Comparison of ENCODE assay signal across 15 cellular contexts in the genomic region with DNA sequence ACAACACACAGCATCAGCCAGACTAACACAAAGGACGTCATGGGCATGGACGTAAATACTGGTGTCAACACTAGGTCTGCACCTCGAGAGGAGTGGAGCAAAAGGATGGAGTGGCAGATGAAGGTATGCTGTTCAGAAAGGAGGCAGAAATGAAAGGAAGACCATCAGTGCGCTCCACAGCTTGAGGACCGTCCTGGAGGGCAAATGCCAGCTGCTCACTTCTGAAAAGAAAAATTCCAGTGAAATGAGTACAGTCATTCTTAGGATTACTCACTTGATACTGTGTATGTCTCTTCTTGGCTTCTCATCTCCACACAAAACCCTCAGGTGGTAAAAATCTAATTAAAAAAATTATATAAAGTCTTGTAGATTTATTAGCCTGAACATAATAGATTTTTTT. TPM values are rescaled to one million over a fixed set of nuclear protein-coding genes. Genes with fewer than 3 reads are reported as not detected.
DNase-seq lines count a peak whose midpoint lies in the region; ATAC-seq, FAIRE-seq and TF ChIP-seq lines count a peak whose summit lies in the region.
"Had no signal": no experiment of that assay in that cellular context is flagged by ENCODE, and none has a peak within 500 bp of the region (broad histone marks: within the 10 kb centered on the region; RNA-seq: fewer than 3 reads in every experiment).

No MANE protein-coding gene starts in this region.

- H3K4me2 ChIP-seq in endothelial cell of umbilical vein (ENCODE audit: insufficient read depth, low read length) (no peak overlapping the region), osteoblast (ENCODE audit: insufficient read depth, low read length) (peak overlapping the region; percentile 63)

- no peak for TF ChIP-seq POLR2A in endothelial cell of umbilical vein (IDR thresholded peaks at IDR 0.05; ENCODE audit: low read depth, low read length)

- H3K4me3 ChIP-seq in endothelial cell of umbilical vein (replicated peaks in 1 of 3; ENCODE audit: insufficient read depth in 1 of 3, low read depth in 1 of 3, low read length in 3 of 3) (no peak overlapping the region), osteoblast (ENCODE audit: insufficient read depth, low read length) (no peak overlapping the region)
- H3K4me3 ChIP-seq: transverse colon had no signal

- H3K36me3 ChIP-seq in endothelial cell of umbilical vein (ENCODE audit: control insufficient read depth in 2 of 2, extremely low read depth in 1 of 2, insufficient read depth in 2 of 2, low read length in 2 of 2) (no peaks in the 10 kb centered on the region), osteoblast (ENCODE audit: insufficient read depth, low read length) (peaks cover 4% of the 10 kb centered on the region)
- H3K36me3 ChIP-seq: transverse colon had no signal

- H4K20me1 ChIP-seq in endothelial cell of umbilical vein (replicated peaks; ENCODE audit: control insufficient read depth, extremely low read depth, insufficient read depth, low read length) (no peaks in the 10 kb centered on the region), osteoblast (ENCODE audit: insufficient read depth, low read length) (no peaks in the 10 kb centered on the region)

- ATAC-seq in GM19351 (IDR thresholded peaks at IDR 0.05; ENCODE audit: unreplicated experiment), result no peak

- H3K27me3 ChIP-seq in endothelial cell of umbilical vein (ENCODE audit: control insufficient read depth in 2 of 2, insufficient read depth in 2 of 2, low read length in 2 of 2), result no peaks in the 10 kb centered on the region
- H3K27me3 ChIP-seq in osteoblast (ENCODE audit: insufficient read depth, low read length), result no peaks in the 10 kb centered on the region
- H3K27me3 ChIP-seq: BE2C, transverse colon had no signal

- H3K9me3 ChIP-seq in endothelial cell of umbilical vein (replicated peaks; ENCODE audit: control insufficient read depth, insufficient read depth, low read length), result no peaks in the 10 kb centered on the region
- H3K9me3 ChIP-seq in osteoblast (ENCODE audit: low read depth, low read length), result no peaks in the 10 kb centered on the region
- H3K9me3 ChIP-seq: BE2C, transverse colon had no signal

- POLR2A ChIA-PET in endothelial cell of umbilical vein (lab: Charles Lee), result no interaction called here

- H3K4me1 ChIP-seq in endothelial cell of umbilical vein (ENCODE audit: control insufficient read depth, extremely low read depth, insufficient read depth, low read length) (peaks cover 19% of the 10 kb centered on the region), osteoblast (ENCODE audit: insufficient read depth, low read length) (peaks cover 78% of the 10 kb centered on the region)

- intact Hi-C loops in endothelial cell of umbilical vein (cut with micrococcal nuclease), result loop anchor here (2.0 kb wide), 2 partner anchors 43 to 69 kb away; no protein-coding TSS in a partner anchor

- H2AFZ ChIP-seq in endothelial cell of umbilical vein (ENCODE audit: low read depth, low read length) (no peak overlapping the region), osteoblast (ENCODE audit: low read length) (no peak overlapping the region)

- FAIRE-seq in RCC 7860 (lab: Jason Lieb, UNC) (peak; percentile 93), endothelial cell of umbilical vein (lab: Jason Lieb, UNC) (no peak)

- no peak overlapping the region for H3K9ac ChIP-seq in endothelial cell of umbilical vein (replicated peaks; ENCODE audit: extremely low read depth, insufficient read depth, low read length)

- DNase-seq in EH (ENCODE audit: low read depth), result peak; percentile 85
- DNase-seq in RCC 7860 (ENCODE audit: low spot score), result peak; percentile 80
- DNase-seq in endothelial cell of umbilical vein (ENCODE audit: low read depth, low spot score), result no peak
- DNase-seq in osteoblast (ENCODE audit: insufficient read length, low spot score, missing footprints), result no peak
- no peak for DNase-seq in NCI-H146 (lab: John Stamatoyannopoulos, UW)
- DNase-seq in NCI-H2081 treated with DMSO at 0.1 percent for 48 hours (lab: John Stamatoyannopoulos, UW), result no peak
- DNase-seq in effector CD8-positive, alpha-beta T cell (lab: John Stamatoyannopoulos, UW), result no peak
- DNase-seq: activated CD4-positive, alpha-beta T cell treated with anti-CD3 and anti-CD28 coated beads, Interleukin-2, amount 50 U/mL, for 4 hours; anterior cingulate cortex; BE2C; DMS79; NCI-H345; RPMI8226; transverse colon had no signal

- dilution Hi-C loops in endothelial cell of umbilical vein (cut with MboI; ENCODE audit: extremely low pct_ligation_motif_present, low sequenced_read_pairs), result no loop called here

- CTCF ChIA-PET in endothelial cell of umbilical vein (lab: Charles Lee), result no interaction called here

- TF ChIP-seq CTCF in endothelial cell of umbilical vein (IDR thresholded peaks at IDR 0.05; ENCODE audit: extremely low read depth in 1 of 2, insufficient read depth in 1 of 2, low read depth in 1 of 2, low read length in 2 of 2) (no peak), osteoblast (IDR thresholded peaks at IDR 0.05; ENCODE audit: extremely low read depth, low read depth, low read length) (no peak)

- no peaks in the 10 kb centered on the region for H3K79me2 ChIP-seq in endothelial cell of umbilical vein (ENCODE audit: control insufficient read depth, insufficient read depth, low read length)
- peaks cover 68% of the 10 kb centered on the region for H3K79me2 ChIP-seq in osteoblast (ENCODE audit: insufficient read depth, low read length)

- no peaks in the 10 kb centered on the region for H3K9me1 ChIP-seq in endothelial cell of umbilical vein (replicated peaks; ENCODE audit: control insufficient read depth, extremely low read depth, insufficient read depth, low read length)

- no peak overlapping the region for H3K27ac ChIP-seq in endothelial cell of umbilical vein (ENCODE audit: insufficient read depth, low read depth, low read length)
- H3K27ac ChIP-seq in osteoblast (ENCODE audit: low read depth, low read length), result peak overlapping the region; percentile 97

- no TSS peak for BruUV-seq in endothelial cell of umbilical vein (replicated peaks; lab: Mats Ljungman, UMichigan)

TF ChIP-seq in endothelial cell of umbilical vein, 7 proteins besides CTCF, POLR2A, EP300 and RAD21:
- peak; percentile 24 for TF ChIP-seq FOS (IDR thresholded peaks at IDR 0.05; ENCODE audit: borderline replicate concordance, insufficient read depth, low read length)
- TF ChIP-seq JUN (IDR thresholded peaks at IDR 0.05; ENCODE audit: borderline replicate concordance, insufficient read depth, insufficient read length, low read depth), result no peak

RNA-seq across cellular contexts. Expression of a gene that starts 44.8 kb away (rescaled TPM):
- total RNA-seq in endothelial cell of umbilical vein (4.1 and 5.0 TPM in 2 replicates), osteoblast (104 and 110 TPM in 2 replicates)
- 1.3 and 1.5 TPM in 2 replicates for polyA plus RNA-seq in endothelial cell of umbilical vein
- 1.1 and 1.3 TPM in 2 replicates for polyA plus RNA-seq in endothelial cell of umbilical vein (2011; cell fraction: cytosol; rRNA removed)
- 5.9 and 6.5 TPM in 2 replicates for polyA plus RNA-seq in endothelial cell of umbilical vein (2011; cell fraction: nucleus; rRNA removed)
- polyA plus RNA-seq in endothelial cell of umbilical vein (2012), result 4.5 and 4.6 TPM in 2 replicates
- 5.4 and 7.0 TPM in 2 replicates for polyA minus RNA-seq in endothelial cell of umbilical vein
- polyA minus RNA-seq in endothelial cell of umbilical vein (2011; cell fraction: cytosol; rRNA and poly(A)+ RNA removed), result 35.1 TPM
- polyA minus RNA-seq in endothelial cell of umbilical vein (2011; cell fraction: nucleus; rRNA and poly(A)+ RNA removed), result 6.3 and 7.0 TPM in 2 replicates

Comparison
In these comparisons a context has a peak if more than half of its experiments do, and no peak if none do; other contexts are left out.
1. DNase-seq: peak in EH (single experiment) and RCC 7860 (single experiment); none in endothelial cell of umbilical vein (single experiment), osteoblast (single experiment), NCI-H146 (single experiment), NCI-H2081 treated with DMSO at 0.1 percent for 48 hours (single experiment) and effector CD8-positive, alpha-beta T cell (single experiment).
2. RNA of a gene that starts 44.8 kb away (total RNA-seq): 104 to 110 TPM in osteoblast; 4.1 to 5.0 TPM in endothelial cell of umbilical vein; every median in the first group is over 10 times any median in the second.